ENCODE assay signal across 22 cellular contexts in the genomic region with DNA sequence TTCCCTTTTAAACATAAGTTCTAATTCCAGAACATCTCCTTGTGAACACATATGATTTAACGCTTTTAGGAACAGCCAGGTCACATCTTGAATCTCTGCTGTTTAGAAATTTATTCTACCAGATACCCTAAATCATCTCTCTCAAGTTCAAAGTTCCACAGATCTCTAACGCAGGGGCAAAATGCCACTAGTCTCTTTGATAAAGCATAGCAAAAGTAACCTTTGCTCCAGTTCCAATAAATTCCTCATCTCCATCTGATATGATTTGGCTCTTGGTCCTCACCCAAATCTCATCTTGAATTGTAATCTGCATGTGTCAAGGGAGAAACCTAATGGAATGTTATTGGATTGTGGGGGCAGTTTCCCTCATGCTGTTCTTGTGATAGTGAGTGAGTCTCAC.
DNase-seq lines count a peak whose midpoint lies in the region; ATAC-seq, FAIRE-seq and TF ChIP-seq lines count a peak whose summit lies in the region.
"Had no signal": no experiment of that assay in that cellular context is flagged by ENCODE, and none has a peak within 500 bp of the region (broad histone marks: within the 10 kb centered on the region; RNA-seq: fewer than 3 reads in every experiment).

No MANE protein-coding gene starts in this region.

- 53% methylated on average over 2 of the region's 2 CpGs for WGBS in liver
- WGBS in right lobe of liver (ENCODE audit: insufficient coverage, low coverage, low lambda C conversion rate, missing lambda C conversion rate), result 35% methylated on average over 2 of the region's 2 CpGs

- H3K4me3 ChIP-seq in liver (ENCODE audit: low read depth in 1 of 3, low read length in 3 of 3) (no peak overlapping the region), right lobe of liver (no peak overlapping the region), bronchial epithelial cell (ENCODE audit: low read depth, low read length) (no peak overlapping the region)
- H3K4me3 ChIP-seq: A549; BLaER1 treated with 17β-estradiol and CSF1 and Interleukin-3, amounts not matched to agents 10 nM and 100 nM; GM12878 had no signal

- ATAC-seq in right lobe of liver, result no peak
- ATAC-seq in GM18519 (IDR thresholded peaks at IDR 0.05; ENCODE audit: low FRiP score, unreplicated experiment), result no peak
- ATAC-seq: A549; CD8-positive, alpha-beta T cell; GM12878 had no signal

- H3K36me3 ChIP-seq in liver (ENCODE audit: control insufficient read depth in 4 of 4, insufficient read depth in 3 of 4, low read depth in 1 of 4, low read length in 3 of 4), result no peaks in the 10 kb centered on the region
- no peaks in the 10 kb centered on the region for H3K36me3 ChIP-seq in right lobe of liver
- no peaks in the 10 kb centered on the region for H3K36me3 ChIP-seq in bronchial epithelial cell (ENCODE audit: control insufficient read depth, insufficient read depth, low read length)
- H3K36me3 ChIP-seq: BLaER1 treated with 17β-estradiol and CSF1 and Interleukin-3, amounts not matched to agents 10 nM and 100 nM had no signal

- peak; percentile 13 for FAIRE-seq in bronchial epithelial cell (lab: Jason Lieb, UNC)
- FAIRE-seq: A549, D721Med, GM12878, GM12892, GM18507, GM19239 had no signal

- TF ChIP-seq CTCF in liver (IDR thresholded peaks at IDR 0.05; ENCODE audit: low read depth, low read length, missing input control) (no peak), right lobe of liver (IDR thresholded peaks at IDR 0.05) (no peak), bronchial epithelial cell (IDR thresholded peaks at IDR 0.05; ENCODE audit: insufficient read depth, low read length, severe bottlenecking) (no peak)

- H3K9me3 ChIP-seq in liver (ENCODE audit: control insufficient read depth in 4 of 4, low read length in 3 of 4) (peaks cover 0 to 7% (median 2%) of the 10 kb centered on the region in 4 donors), right lobe of liver (no peaks in the 10 kb centered on the region)

- H3K27me3 ChIP-seq in liver (ENCODE audit: control insufficient read depth in 4 of 4, insufficient read depth in 4 of 4, low read length in 3 of 4) (no peaks in the 10 kb centered on the region), right lobe of liver (no peaks in the 10 kb centered on the region), bronchial epithelial cell (ENCODE audit: control insufficient read depth, insufficient read depth, low read length) (no peaks in the 10 kb centered on the region)
- H3K27me3 ChIP-seq: BLaER1 treated with 17β-estradiol and CSF1 and Interleukin-3, amounts not matched to agents 10 nM and 100 nM had no signal

- DNase-seq in right lobe of liver (no peak), bronchial epithelial cell (ENCODE audit: low read depth) (no peak), NCI-H69 (lab: John Stamatoyannopoulos, UW) (no peak)
- DNase-seq: AML-193; Caco-2; Calu3; CD4-positive, alpha-beta T cell; CD8-positive, alpha-beta T cell; DMS79 treated with DMSO at 0.1 percent for 48 hours; EL; GDM1 had no signal

- H3K4me1 ChIP-seq in liver (ENCODE audit: control insufficient read depth in 4 of 4, insufficient read depth in 4 of 4, low read length in 3 of 4) (no peaks in the 10 kb centered on the region), right lobe of liver (no peaks in the 10 kb centered on the region)
- H3K4me1 ChIP-seq: BLaER1 treated with 17β-estradiol and CSF1 and Interleukin-3, amounts not matched to agents 10 nM and 100 nM had no signal

- no peak for TF ChIP-seq RAD21 in liver (IDR thresholded peaks at IDR 0.05)

- intact Hi-C loops in right lobe of liver (cut with DNase I), result no loop called here

- TF ChIP-seq POLR2A in right lobe of liver (IDR thresholded peaks at IDR 0.05), result no peak

- no peak overlapping the region for H3K9ac ChIP-seq in liver (ENCODE audit: low read depth in 1 of 2, low read length in 2 of 2)
- H3K9ac ChIP-seq: BLaER1 treated with 17β-estradiol and CSF1 and Interleukin-3, amounts not matched to agents 10 nM and 100 nM had no signal

- H3K27ac ChIP-seq in liver (ENCODE audit: low read depth in 1 of 2, low read length in 2 of 2), result no peak overlapping the region
- no peak overlapping the region for H3K27ac ChIP-seq in right lobe of liver
- H3K27ac ChIP-seq: 22Rv1; A549; BLaER1 treated with 17β-estradiol and CSF1 and Interleukin-3, amounts not matched to agents 10 nM and 100 nM; C4-2B had no signal

TF ChIP-seq in liver, 16 proteins besides CTCF, POLR2A, EP300 and RAD21:
- no peak for TF ChIP-seq EGR1 (IDR thresholded peaks at IDR 0.05; ENCODE audit: low read depth in 2 of 2)
- TF ChIP-seq TAF1 (conservative IDR thresholded peaks at IDR 0.05), result no peak
- TF ChIP-seq HNF4G (IDR thresholded peaks at IDR 0.05), result peak; percentile 23
- TF ChIP-seq NR2F2 (IDR thresholded peaks at IDR 0.05), result no peak
- TF ChIP-seq, protein P1, sequence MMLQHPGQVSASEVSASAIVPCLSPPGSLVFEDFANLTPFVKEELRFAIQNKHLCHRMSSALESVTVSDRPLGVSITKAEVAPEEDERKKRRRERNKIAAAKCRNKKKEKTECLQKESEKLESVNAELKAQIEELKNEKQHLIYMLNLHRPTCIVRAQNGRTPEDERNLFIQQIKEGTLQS (IDR thresholded peaks at IDR 0.05), result no peak
- TF ChIP-seq RXRA (IDR thresholded peaks at IDR 0.05), result peak; percentile 57 to 62
- TF ChIP-seq REST (IDR thresholded peaks at IDR 0.05), result no peak
- no peak for TF ChIP-seq JUND (IDR thresholded peaks at IDR 0.05)
- no peak for TF ChIP-seq YY1 (IDR thresholded peaks at IDR 0.05)
- TF ChIP-seq SP1 (IDR thresholded peaks at IDR 0.05), result no peak
- TF ChIP-seq FOXA1 (IDR thresholded peaks at IDR 0.05), result no peak
- peak; percentile 64 to 79 for TF ChIP-seq HNF4A (conservative IDR thresholded peaks at IDR 0.05)
- TF ChIP-seq, protein P2, sequence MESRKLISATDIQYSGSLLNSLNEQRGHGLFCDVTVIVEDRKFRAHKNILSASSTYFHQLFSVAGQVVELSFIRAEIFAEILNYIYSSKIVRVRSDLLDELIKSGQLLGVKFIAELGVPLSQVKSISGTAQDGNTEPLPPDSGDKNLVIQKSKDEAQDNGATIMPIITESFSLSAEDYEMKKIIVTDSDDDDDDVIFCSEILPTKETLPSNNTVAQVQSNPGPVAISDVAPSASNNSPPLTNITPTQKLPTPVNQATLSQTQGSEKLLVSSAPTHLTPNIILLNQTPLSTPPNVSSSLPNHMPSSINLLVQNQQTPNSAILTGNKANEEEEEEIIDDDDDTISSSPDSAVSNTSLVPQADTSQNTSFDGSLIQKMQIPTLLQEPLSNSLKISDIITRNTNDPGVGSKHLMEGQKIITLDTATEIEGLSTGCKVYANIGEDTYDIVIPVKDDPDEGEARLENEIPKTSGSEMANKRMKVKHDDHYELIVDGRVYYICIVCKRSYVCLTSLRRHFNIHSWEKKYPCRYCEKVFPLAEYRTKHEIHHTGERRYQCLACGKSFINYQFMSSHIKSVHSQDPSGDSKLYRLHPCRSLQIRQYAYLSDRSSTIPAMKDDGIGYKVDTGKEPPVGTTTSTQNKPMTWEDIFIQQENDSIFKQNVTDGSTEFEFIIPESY (IDR thresholded peaks at IDR 0.05), result no peak
- TF ChIP-seq GABPA (IDR thresholded peaks at IDR 0.05 in 1 of 2, conservative IDR thresholded peaks at IDR 0.05 in 1 of 2), result no peak
TF ChIP-seq in liver: peak in this region for 3.
